Comparison of ENCODE assay signal across 20 cellular contexts in the genomic region with DNA sequence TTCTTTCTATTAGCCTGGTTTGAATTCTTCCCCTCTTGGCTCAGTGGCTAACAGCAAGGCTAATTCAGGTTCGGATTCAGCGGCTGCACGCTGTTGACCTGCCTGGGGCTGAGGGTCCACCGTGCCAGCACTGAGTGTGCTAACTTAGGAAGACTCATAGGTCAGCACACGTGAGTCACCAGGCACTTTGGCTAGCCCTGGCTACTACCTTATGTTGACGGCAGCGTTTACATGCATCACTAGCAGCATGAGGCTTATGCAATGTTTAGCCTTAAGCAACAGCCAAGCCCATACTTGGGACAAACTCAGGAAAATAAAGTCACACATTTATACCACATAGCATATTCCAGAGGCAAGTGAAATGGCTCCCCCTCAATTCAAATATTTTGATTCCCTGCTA.
DNase-seq lines count a peak whose midpoint lies in the region; ATAC-seq and TF ChIP-seq lines count a peak whose summit lies in the region.
"Had no signal": no experiment of that assay in that cellular context is flagged by ENCODE, and none has a peak within 500 bp of the region (broad histone marks: within the 10 kb centered on the region; RNA-seq: fewer than 3 reads in every experiment).

No MANE protein-coding gene starts in this region.

- POLR2A ChIA-PET in CD8-positive, alpha-beta T cell (lab: Charles Lee), result no interaction called here

- no peak for ATAC-seq in CD8-positive, alpha-beta T cell
- ATAC-seq in heart right ventricle, result no peak
- ATAC-seq: activated CD8-positive, alpha-beta T cell treated with anti-CD3 and anti-CD28 coated beads for 36 hours; activated T-cell treated with anti-CD3 and anti-CD28 coated beads, Interleukin-2, amount 50 U/mL, for 4 hours had no signal

- CTCF ChIA-PET in CD8-positive, alpha-beta T cell (lab: Charles Lee), result no interaction called here

- H3K27me3 ChIP-seq in CD8-positive, alpha-beta T cell (ENCODE audit: insufficient read depth, low read length), result no peaks in the 10 kb centered on the region
- H3K27me3 ChIP-seq in heart right ventricle, result peaks cover 0 to 14% (median 8%) of the 10 kb centered on the region in 7 donors
- H3K27me3 ChIP-seq: cardiac muscle cell, vagina had no signal

- intact Hi-C loops in CD8-positive, alpha-beta T cell (cut with DNase I, micrococcal nuclease), result no loop called here
- intact Hi-C loops in heart right ventricle (cut with DNase I), result no loop called here

- no peak overlapping the region for H3K4me3 ChIP-seq in epithelial cell of proximal tubule (ENCODE audit: low read depth, low read length)
- no peak overlapping the region for H3K4me3 ChIP-seq in CD8-positive, alpha-beta T cell (ENCODE audit: low read depth, low read length)
- H3K4me3 ChIP-seq in heart right ventricle, result no peak overlapping the region
- H3K4me3 ChIP-seq: cardiac muscle cell, vagina had no signal

- H3K4me3 Mint-ChIP-seq in HFFc6, result no peak overlapping the region
- no peak overlapping the region for H3K4me3 Mint-ChIP-seq in CD8-positive, alpha-beta T cell
- H3K4me3 Mint-ChIP-seq: activated CD8-positive, alpha-beta T cell treated with anti-CD3 and anti-CD28 coated beads for 36 hours; activated naive CD4-positive, alpha-beta T cell treated with anti-CD3 and anti-CD28 coated beads, Interleukin-2, amount 50 U/mL, for 24 hours; activated T-cell treated with anti-CD3 and anti-CD28 coated beads, Interleukin-2, amount 50 U/mL, for 4 hours; B cell; mesothelial cell of epicardium; nephron had no signal

- WGBS in heart right ventricle, 2 donors, result 74 to 80% methylated on average over 7 of the region's 7 CpGs

- H3K36me3 Mint-ChIP-seq in HFFc6 (ENCODE audit: low read depth), result no peaks in the 10 kb centered on the region
- no peaks in the 10 kb centered on the region for H3K36me3 Mint-ChIP-seq in CD8-positive, alpha-beta T cell
- H3K36me3 Mint-ChIP-seq: activated naive CD4-positive, alpha-beta T cell treated with anti-CD3 and anti-CD28 coated beads, Interleukin-2, amount 50 U/mL, for 24 hours; mesothelial cell of epicardium had no signal

- DNase-seq in HFFc6 (peak; percentile 4), RPMI7951 (ENCODE audit: low read depth) (peak; percentile 52), epithelial cell of proximal tubule (ENCODE audit: low read depth) (peak; percentile 99), renal cortical epithelial cell (ENCODE audit: low read depth) (peak; percentile 100), heart right ventricle (no peak)
- no peak for DNase-seq in central memory CD4-positive, alpha-beta T cell
- no peak for DNase-seq in CD8-positive, alpha-beta T cell
- DNase-seq: activated T-cell treated with anti-CD3 and anti-CD28 coated beads, Interleukin-2, amount 50 U/mL, for 4 hours; hypothalamus; NCI-H146; SIG-M5; stimulated activated CD4-positive, alpha-beta T cell treated with anti-CD3 and anti-CD28 coated beads, Interleukin-2, amount 100 ng/mL, for 48 hours; WERI-Rb-1 had no signal

- no peaks in the 10 kb centered on the region for H3K36me3 ChIP-seq in CD8-positive, alpha-beta T cell (ENCODE audit: insufficient read depth, low read length)
- no peaks in the 10 kb centered on the region for H3K36me3 ChIP-seq in heart right ventricle
- H3K36me3 ChIP-seq: cardiac muscle cell, vagina, WERI-Rb-1 had no signal

- no peaks in the 10 kb centered on the region for H3K4me1 ChIP-seq in CD8-positive, alpha-beta T cell (ENCODE audit: insufficient read depth, low read length)
- H3K4me1 ChIP-seq in heart right ventricle, result no peaks in the 10 kb centered on the region
- H3K4me1 ChIP-seq: vagina had no signal

- TF ChIP-seq CTCF in HFFc6 (IDR thresholded peaks at IDR 0.05) (no peak), epithelial cell of proximal tubule (conservative IDR thresholded peaks at IDR 0.05; ENCODE audit: low read depth, low read length) (no peak), heart right ventricle (IDR thresholded peaks at IDR 0.05) (no peak)
- TF ChIP-seq CTCF in CD8-positive, alpha-beta T cell (IDR thresholded peaks at IDR 0.05), result no peak

- H3K9me3 Mint-ChIP-seq in HFFc6, result no peaks in the 10 kb centered on the region
- no peaks in the 10 kb centered on the region for H3K9me3 Mint-ChIP-seq in CD8-positive, alpha-beta T cell
- H3K9me3 Mint-ChIP-seq: activated CD8-positive, alpha-beta T cell treated with anti-CD3 and anti-CD28 coated beads for 36 hours; activated naive CD4-positive, alpha-beta T cell treated with anti-CD3 and anti-CD28 coated beads, Interleukin-2, amount 50 U/mL, for 24 hours; mesothelial cell of epicardium; nephron had no signal

- no peak overlapping the region for H3K27ac ChIP-seq in CD8-positive, alpha-beta T cell (ENCODE audit: low read depth, low read length)
- H3K27ac ChIP-seq in heart right ventricle, result no peak overlapping the region
- H3K27ac ChIP-seq: cardiac muscle cell, vagina, WERI-Rb-1 had no signal

- H3K27ac Mint-ChIP-seq in HFFc6, result no peak overlapping the region
- no peak overlapping the region for H3K27ac Mint-ChIP-seq in CD8-positive, alpha-beta T cell
- H3K27ac Mint-ChIP-seq: activated CD8-positive, alpha-beta T cell treated with anti-CD3 and anti-CD28 coated beads for 36 hours; activated naive CD4-positive, alpha-beta T cell treated with anti-CD3 and anti-CD28 coated beads, Interleukin-2, amount 50 U/mL, for 24 hours; B cell; mesothelial cell of epicardium; nephron had no signal

- no peaks in the 10 kb centered on the region for H3K4me1 Mint-ChIP-seq in HFFc6 (ENCODE audit: low read depth)
- no peaks in the 10 kb centered on the region for H3K4me1 Mint-ChIP-seq in CD8-positive, alpha-beta T cell (ENCODE audit: low read depth)
- H3K4me1 Mint-ChIP-seq: activated naive CD4-positive, alpha-beta T cell treated with anti-CD3 and anti-CD28 coated beads, Interleukin-2, amount 50 U/mL, for 24 hours; B cell; mesothelial cell of epicardium; nephron had no signal

- no peaks in the 10 kb centered on the region for H3K9me3 ChIP-seq in CD8-positive, alpha-beta T cell (ENCODE audit: low read length)
- H3K9me3 ChIP-seq in heart right ventricle, result no peaks in the 10 kb centered on the region
- H3K9me3 ChIP-seq: vagina had no signal

- H3K27me3 Mint-ChIP-seq in HFFc6 (ENCODE audit: insufficient read depth), result peaks cover 10% of the 10 kb centered on the region; the same call in 1 of the 2 replicates
- H3K27me3 Mint-ChIP-seq in CD8-positive, alpha-beta T cell (ENCODE audit: low read depth), result peaks cover 25% of the 10 kb centered on the region

Comparison
In these comparisons a context has a peak if more than half of its experiments do, and no peak if none do; other contexts are left out.
1. DNase-seq: peak in HFFc6 (single experiment), RPMI7951 (single experiment), epithelial cell of proximal tubule (single experiment) and renal cortical epithelial cell (single experiment); none in central memory CD4-positive, alpha-beta T cell (single experiment), CD8-positive, alpha-beta T cell (0 of 7) and heart right ventricle (0 of 2).